16 cellular contexts compared by ENCODE assay signal in the genomic region with DNA sequence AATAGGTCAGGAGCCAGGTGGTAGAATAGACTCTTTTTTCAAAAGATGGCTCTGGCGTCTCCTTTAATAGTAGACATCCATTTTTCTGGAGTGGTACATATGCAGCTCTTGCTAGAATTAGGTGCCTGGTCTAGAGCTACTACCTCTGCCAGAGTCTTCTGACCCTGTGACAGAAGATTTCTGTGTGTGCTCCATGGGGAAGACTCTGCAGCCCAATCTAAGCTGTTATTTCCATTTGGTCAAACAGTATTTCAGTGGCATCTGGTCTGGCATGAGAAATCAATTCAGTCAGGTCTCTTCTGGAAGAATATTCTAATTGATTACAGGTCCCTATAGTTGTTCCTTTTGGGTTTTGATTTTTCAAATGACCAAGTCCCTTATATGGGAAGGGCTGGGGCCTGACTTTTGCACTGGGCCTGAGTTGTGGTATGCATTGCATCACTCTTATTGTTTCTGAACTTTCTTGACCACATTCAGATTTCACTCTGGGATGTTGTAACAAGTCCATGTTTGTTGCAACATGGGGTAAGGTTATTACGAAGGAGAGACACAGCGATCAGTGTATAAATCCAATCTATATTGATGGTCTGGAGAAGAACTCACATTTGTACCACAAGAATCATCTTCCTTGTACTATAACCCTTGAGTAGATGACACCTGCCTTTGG. TPM values are rescaled to one million over a fixed set of nuclear protein-coding genes. Genes with fewer than 3 reads are reported as not detected.
DNase-seq lines count a peak whose midpoint lies in the region; ATAC-seq, FAIRE-seq and TF ChIP-seq lines count a peak whose summit lies in the region.
"Had no signal": no experiment of that assay in that cellular context is flagged by ENCODE, and none has a peak within 500 bp of the region (broad histone marks: within the 10 kb centered on the region; RNA-seq: fewer than 3 reads in every experiment).

No MANE protein-coding gene starts in this region.

- H3K4me3 Mint-ChIP-seq in astrocyte (ENCODE audit: unreplicated experiment), result peak overlapping the region; percentile 17

- peaks cover 11% of the 10 kb centered on the region for H3K4me1 Mint-ChIP-seq in astrocyte (ENCODE audit: low read depth, unreplicated experiment)

- ATAC-seq in heart left ventricle (peak in 3 of 4 donors; percentile 24 to 70 (median 39)), left colon (peak; percentile 15), GM19397 (IDR thresholded peaks at IDR 0.05; ENCODE audit: unreplicated experiment) (no peak)
- ATAC-seq: body of pancreas had no signal

- H3K36me3 ChIP-seq in heart left ventricle (peaks cover 0 to 69% (median 47%) of the 10 kb centered on the region in 9 donors), left ventricle myocardium inferior (peaks cover 20% of the 10 kb centered on the region), astrocyte (ENCODE audit: insufficient read depth, low read length) (peaks cover 16% of the 10 kb centered on the region), ovary (no peaks in the 10 kb centered on the region)

- 76 to 93% (median 82%) methylated on average over 3 of the region's 3 CpGs for WGBS in heart left ventricle, 4 donors
- WGBS in ovary, 3 donors, result 77 to 83% (median 82%) methylated on average over 3 of the region's 3 CpGs

- H3K27me3 ChIP-seq in heart left ventricle (no peaks in the 10 kb centered on the region), left ventricle myocardium inferior (ENCODE audit: low read depth) (no peaks in the 10 kb centered on the region), astrocyte (ENCODE audit: insufficient read depth, low read length) (no peaks in the 10 kb centered on the region), ovary (no peaks in the 10 kb centered on the region)
- H3K27me3 ChIP-seq: body of pancreas had no signal

- no peak overlapping the region for H2AFZ ChIP-seq in astrocyte (ENCODE audit: low read depth, low read length)

- H3K27ac ChIP-seq in heart left ventricle, result peak overlapping the region in 1 of 12 donors; percentile 6
- no peak overlapping the region for H3K27ac ChIP-seq in left ventricle myocardium inferior (replicated peaks)
- H3K27ac ChIP-seq in astrocyte (ENCODE audit: low read depth, low read length), result no peak overlapping the region
- H3K27ac ChIP-seq in ovary, result no peak overlapping the region
- H3K27ac ChIP-seq: body of pancreas, thoracic aorta had no signal

- intact Hi-C loops in heart left ventricle (cut with DNase I) (loop anchor here in 2 of 10 donors (5.0 to 10.0 kb wide), 2 partner anchors 128 to 135 kb away; no protein-coding TSS in a partner anchor), left ventricle myocardium inferior (cut with micrococcal nuclease) (no loop called here), left colon (cut with DNase I, micrococcal nuclease) (no loop called here), ovary (cut with DNase I) (loop anchor here in 1 of 4 donors (10.0 kb wide), 1 partner anchor 138 kb away; no protein-coding TSS in a partner anchor)

- DNase-seq in heart left ventricle, result no peak
- no peak for DNase-seq in left ventricle myocardium inferior
- no peak for DNase-seq in astrocyte (ENCODE audit: low read depth)
- no peak for DNase-seq in left colon
- no peak for DNase-seq in ovary
- DNase-seq in globus pallidus (ENCODE audit: low spot score), result no peak
- DNase-seq in DMS153 treated with DMSO at 0.1 percent for 48 hours (lab: John Stamatoyannopoulos, UW; ENCODE audit: unreplicated experiment), result no peak
- DNase-seq: activated CD4-positive, alpha-beta T cell treated with anti-CD3 and anti-CD28 coated beads, Interleukin-2, amount 50 U/mL, for 4 hours; body of pancreas; effector CD8-positive, alpha-beta T cell; NCI-H1417 treated with DMSO at 0.1 percent for 48 hours; NCI-H446 treated with DMSO at 0.1 percent for 48 hours; occipital lobe had no signal

- peaks cover 13% of the 10 kb centered on the region for H3K36me3 Mint-ChIP-seq in astrocyte (ENCODE audit: low read depth, unreplicated experiment)

- peak; percentile 73 for FAIRE-seq in astrocyte (lab: Jason Lieb, UNC)
- FAIRE-seq: A204.1 had no signal

- H3K4me2 ChIP-seq in astrocyte (ENCODE audit: low read length), result no peak overlapping the region

- H3K9me3 ChIP-seq in heart left ventricle, result no peaks in the 10 kb centered on the region
- no peaks in the 10 kb centered on the region for H3K9me3 ChIP-seq in left ventricle myocardium inferior (replicated peaks)
- H3K9me3 ChIP-seq in astrocyte (ENCODE audit: insufficient read depth, low read depth, low read length), result no peaks in the 10 kb centered on the region
- H3K9me3 ChIP-seq in ovary, result no peaks in the 10 kb centered on the region
- H3K9me3 ChIP-seq: body of pancreas, thoracic aorta had no signal

- H3K4me1 ChIP-seq in heart left ventricle (peaks cover 0 to 50% (median 0%) of the 10 kb centered on the region in 12 donors), left ventricle myocardium inferior (peaks cover 7% of the 10 kb centered on the region), astrocyte (ENCODE audit: insufficient read depth, low read length) (no peaks in the 10 kb centered on the region), ovary (ENCODE audit: insufficient read depth) (no peaks in the 10 kb centered on the region)
- H3K4me1 ChIP-seq: body of pancreas had no signal

- no peak overlapping the region for H3K4me3 ChIP-seq in heart left ventricle
- no peak overlapping the region for H3K4me3 ChIP-seq in left ventricle myocardium inferior
- no peak overlapping the region for H3K4me3 ChIP-seq in astrocyte (ENCODE audit: insufficient read depth, low read depth, low read length)
- no peak overlapping the region for H3K4me3 ChIP-seq in ovary
- H3K4me3 ChIP-seq: body of pancreas, thoracic aorta had no signal

- no peak overlapping the region for H3K9ac ChIP-seq in astrocyte (ENCODE audit: low read length)

- no peak for TF ChIP-seq POLR2A in heart left ventricle (IDR thresholded peaks at IDR 0.05)
- no peak for TF ChIP-seq POLR2A in ovary (IDR thresholded peaks at IDR 0.05)

- TF ChIP-seq CTCF in heart left ventricle (IDR thresholded peaks at IDR 0.05) (no peak), left ventricle myocardium inferior (IDR thresholded peaks at IDR 0.05; ENCODE audit: borderline replicate concordance) (no peak), astrocyte (IDR thresholded peaks at IDR 0.05; ENCODE audit: insufficient read depth, low read depth, low read length) (no peak), ovary (IDR thresholded peaks at IDR 0.05) (no peak)

- no peaks in the 10 kb centered on the region for H3K9me3 Mint-ChIP-seq in astrocyte (ENCODE audit: unreplicated experiment)

- no peaks in the 10 kb centered on the region for H4K20me1 ChIP-seq in astrocyte (ENCODE audit: insufficient read depth, low read length)

- TF ChIP-seq EP300 in ovary (IDR thresholded peaks at IDR 0.05), result no peak

- peak overlapping the region; percentile 44 for H3K27ac Mint-ChIP-seq in astrocyte (ENCODE audit: unreplicated experiment)

- peaks cover 4% of the 10 kb centered on the region for H3K79me2 ChIP-seq in astrocyte (ENCODE audit: insufficient read depth, low read length)

- no peaks in the 10 kb centered on the region for H3K27me3 Mint-ChIP-seq in astrocyte (ENCODE audit: low read depth, unreplicated experiment)

RNA-seq across cellular contexts. Expression of gene MXD1, which starts 12.1 kb away (rescaled TPM):
- total RNA-seq in heart left ventricle (10 to 100 TPM in 1 of 9 donors, 1 to 10 TPM in 8; 3.2 to 17.0 (median 5.1) TPM), left ventricle myocardium inferior (3.5 TPM), astrocyte (26.2 and 29.2 TPM in 2 replicates), left colon (100 to 1,000 TPM; 136 to 244 TPM), ovary (10 to 100 TPM in 4 of 7 donors, 1 to 10 TPM in 3; 5.6 to 13.7 (median 10.1) TPM)
- polyA plus RNA-seq in heart left ventricle (1 to 10 TPM; 1.6 to 3.7 TPM), ovary (1 to 10 TPM; 3.4 to 6.3 TPM)

RNA-seq across cellular contexts. Expression of gene SNRNP27, which starts 33.2 kb away (rescaled TPM):
- total RNA-seq in heart left ventricle, result 10 to 100 TPM; 48.4 to 75.4 (median 55.0) TPM
- 10 to 100 TPM; 37.5 to 97.8 TPM for polyA plus RNA-seq in heart left ventricle
- total RNA-seq in left ventricle myocardium inferior, result 56.0 TPM
- 67.7 and 69.3 TPM in 2 replicates for total RNA-seq in astrocyte
- total RNA-seq in left colon, result 10 to 100 TPM; 30.7 to 32.7 TPM
- total RNA-seq in ovary, result 10 to 100 TPM; 31.6 to 69.0 (median 37.0) TPM
- polyA plus RNA-seq in ovary, result 10 to 100 TPM; 40.7 to 44.2 TPM

RNA-seq across cellular contexts. Expression of gene ASPRV1, which starts 34.4 kb away (rescaled TPM):
- total RNA-seq in heart left ventricle, result under 1 TPM in 8 of 9 donors, not detected in 1; 0.28 to 0.94 (median 0.56) TPM
- 1 to 10 TPM in 1 of 2 donors, under 1 TPM in 1; 0.50 to 1.4 TPM for polyA plus RNA-seq in heart left ventricle
- 0.63 TPM for total RNA-seq in left ventricle myocardium inferior
- 0.23 and 0.26 TPM in 2 replicates for total RNA-seq in astrocyte
- 1 to 10 TPM in 1 of 2 donors, under 1 TPM in 1; 0.43 to 1.2 TPM for total RNA-seq in left colon
- 1 to 10 TPM; 2.1 to 5.5 (median 4.4) TPM for total RNA-seq in ovary
- 1 to 10 TPM; 1.1 to 4.5 TPM for polyA plus RNA-seq in ovary
